1 cellular context compared by ENCODE assay signal in the genomic region with DNA sequence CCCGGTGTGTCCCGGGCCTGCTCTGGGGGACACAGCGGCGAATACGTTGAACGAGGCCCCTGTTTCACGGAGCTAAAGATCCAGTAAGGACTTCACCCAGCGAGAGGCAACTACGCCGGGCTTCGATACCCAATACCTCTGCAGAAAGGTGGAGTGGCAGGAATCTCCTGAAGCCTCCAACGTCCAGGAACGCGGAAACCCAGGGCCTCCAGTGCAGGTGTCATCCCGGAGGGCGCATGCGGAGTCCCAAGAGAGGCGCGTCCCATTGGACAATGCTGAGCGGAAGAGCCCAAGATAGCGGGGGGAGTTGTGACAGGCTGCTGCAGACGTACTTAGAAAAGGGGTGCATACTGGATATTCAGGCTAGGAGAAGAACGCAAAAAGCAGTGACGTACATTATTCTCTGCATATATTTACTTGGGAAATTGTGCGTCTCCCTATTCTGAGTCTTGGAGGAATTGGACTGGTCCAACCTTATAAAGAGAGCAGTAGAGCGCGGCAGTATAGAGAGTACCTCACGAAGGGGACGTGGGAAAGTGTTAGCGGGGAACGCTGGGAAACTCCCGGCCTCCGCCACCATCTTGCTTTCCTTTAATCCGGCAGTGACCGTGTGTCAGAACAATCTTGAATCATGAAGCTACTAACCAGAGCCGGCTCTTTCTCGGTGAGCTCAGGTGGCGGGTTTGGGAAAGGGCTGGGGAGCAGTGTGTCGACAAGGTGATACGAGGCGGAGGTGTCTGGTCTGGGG.
TF ChIP-seq lines count a peak whose summit lies in the region.

UQCRC2 (plus strand) TSS at position 569 of the 748 bp plus-strand sequence; CDS start at position 632, 63 bp downstream.

TF ChIP-seq in HepG2, 621 proteins besides CTCF, POLR2A, EP300 and RAD21 (continued from another document and continues in another):
- TF ChIP-seq, protein P1, sequence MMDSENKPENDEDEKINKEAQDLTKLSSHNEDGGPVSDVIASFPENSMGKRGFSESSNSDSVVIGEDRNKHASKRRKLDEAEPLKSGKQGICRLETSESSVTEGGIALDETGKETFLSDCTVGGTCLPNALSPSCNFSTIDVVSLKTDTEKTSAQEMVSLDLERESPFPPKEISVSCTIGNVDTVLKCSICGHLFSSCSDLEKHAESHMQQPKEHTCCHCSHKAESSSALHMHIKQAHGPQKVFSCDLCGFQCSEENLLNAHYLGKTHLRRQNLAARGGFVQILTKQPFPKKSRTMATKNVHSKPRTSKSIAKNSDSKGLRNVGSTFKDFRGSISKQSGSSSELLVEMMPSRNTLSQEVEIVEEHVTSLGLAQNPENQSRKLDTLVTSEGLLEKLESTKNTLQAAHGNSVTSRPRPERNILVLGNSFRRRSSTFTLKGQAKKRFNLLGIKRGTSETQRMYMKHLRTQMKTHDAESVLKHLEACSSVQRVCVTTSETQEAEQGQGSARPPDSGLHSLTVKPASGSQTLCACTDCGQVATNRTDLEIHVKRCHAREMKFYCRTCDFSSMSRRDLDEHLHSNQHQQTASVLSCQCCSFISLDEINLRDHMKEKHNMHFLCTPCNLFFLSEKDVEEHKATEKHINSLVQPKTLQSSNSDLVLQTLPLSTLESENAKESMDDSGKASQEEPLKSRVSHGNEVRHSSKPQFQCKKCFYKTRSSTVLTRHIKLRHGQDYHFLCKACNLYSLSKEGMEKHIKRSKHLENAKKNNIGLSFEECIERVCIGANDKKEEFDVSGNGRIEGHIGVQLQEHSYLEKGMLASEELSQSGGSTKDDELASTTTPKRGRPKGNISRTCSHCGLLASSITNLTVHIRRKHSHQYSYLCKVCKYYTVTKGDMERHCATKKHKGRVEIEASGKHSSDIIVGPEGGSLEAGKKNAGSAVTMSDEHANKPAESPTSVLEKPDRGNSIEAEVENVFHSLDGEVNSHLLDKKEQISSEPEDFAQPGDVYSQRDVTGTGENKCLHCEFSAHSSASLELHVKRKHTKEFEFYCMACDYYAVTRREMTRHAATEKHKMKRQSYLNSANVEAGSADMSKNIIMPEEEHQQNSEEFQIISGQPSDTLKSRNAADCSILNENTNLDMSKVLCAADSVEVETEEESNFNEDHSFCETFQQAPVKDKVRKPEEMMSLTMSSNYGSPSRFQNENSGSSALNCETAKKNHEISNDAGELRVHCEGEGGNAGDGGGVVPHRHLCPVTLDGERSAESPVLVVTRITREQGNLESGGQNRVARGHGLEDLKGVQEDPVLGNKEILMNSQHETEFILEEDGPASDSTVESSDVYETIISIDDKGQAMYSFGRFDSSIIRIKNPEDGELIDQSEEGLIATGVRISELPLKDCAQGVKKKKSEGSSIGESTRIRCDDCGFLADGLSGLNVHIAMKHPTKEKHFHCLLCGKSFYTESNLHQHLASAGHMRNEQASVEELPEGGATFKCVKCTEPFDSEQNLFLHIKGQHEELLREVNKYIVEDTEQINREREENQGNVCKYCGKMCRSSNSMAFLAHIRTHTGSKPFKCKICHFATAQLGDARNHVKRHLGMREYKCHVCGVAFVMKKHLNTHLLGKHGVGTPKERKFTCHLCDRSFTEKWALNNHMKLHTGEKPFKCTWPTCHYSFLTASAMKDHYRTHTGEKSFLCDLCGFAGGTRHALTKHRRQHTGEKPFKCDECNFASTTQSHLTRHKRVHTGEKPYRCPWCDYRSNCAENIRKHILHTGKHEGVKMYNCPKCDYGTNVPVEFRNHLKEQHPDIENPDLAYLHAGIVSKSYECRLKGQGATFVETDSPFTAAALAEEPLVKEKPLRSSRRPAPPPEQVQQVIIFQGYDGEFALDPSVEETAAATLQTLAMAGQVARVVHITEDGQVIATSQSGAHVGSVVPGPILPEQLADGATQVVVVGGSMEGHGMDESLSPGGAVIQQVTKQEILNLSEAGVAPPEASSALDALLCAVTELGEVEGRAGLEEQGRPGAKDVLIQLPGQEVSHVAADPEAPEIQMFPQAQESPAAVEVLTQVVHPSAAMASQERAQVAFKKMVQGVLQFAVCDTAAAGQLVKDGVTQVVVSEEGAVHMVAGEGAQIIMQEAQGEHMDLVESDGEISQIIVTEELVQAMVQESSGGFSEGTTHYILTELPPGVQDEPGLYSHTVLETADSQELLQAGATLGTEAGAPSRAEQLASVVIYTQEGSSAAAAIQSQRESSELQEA (CRISPR knock-in tag; IDR thresholded peaks at IDR 0.05; ENCODE audit: not compliant biosample characterization), result peak; percentile 83
- no peak; the same call in 1 of the 2 replicates for TF ChIP-seq FOSL2 (CRISPR knock-in tag; IDR thresholded peaks at IDR 0.05)
- peak; percentile 71; the same call in 1 of the 2 replicates for TF ChIP-seq ZNF792 (CRISPR knock-in tag; IDR thresholded peaks at IDR 0.05)
- peak; percentile 63; the same call in 1 of the 2 replicates for TF ChIP-seq ARHGAP35 (CRISPR knock-in tag; IDR thresholded peaks at IDR 0.05; ENCODE audit: borderline replicate concordance)
- peak; percentile 85 for TF ChIP-seq ATF1 (CRISPR knock-in tag; IDR thresholded peaks at IDR 0.05)
- no peak for TF ChIP-seq FOXO1 (CRISPR knock-in tag; IDR thresholded peaks at IDR 0.05)
- TF ChIP-seq ZSCAN29 (CRISPR knock-in tag; conservative IDR thresholded peaks at IDR 0.05), result peak; percentile 21; the same call in 1 of the 2 replicates
- TF ChIP-seq KDM3A (CRISPR knock-in tag; IDR thresholded peaks at IDR 0.05; ENCODE audit: low read depth), result no peak
- TF ChIP-seq YEATS2 (CRISPR knock-in tag; IDR thresholded peaks at IDR 0.05; ENCODE audit: borderline replicate concordance), result peak; percentile 96
- peak; percentile 74 for TF ChIP-seq WIZ (CRISPR knock-in tag; IDR thresholded peaks at IDR 0.05)
- TF ChIP-seq, protein P2, sequence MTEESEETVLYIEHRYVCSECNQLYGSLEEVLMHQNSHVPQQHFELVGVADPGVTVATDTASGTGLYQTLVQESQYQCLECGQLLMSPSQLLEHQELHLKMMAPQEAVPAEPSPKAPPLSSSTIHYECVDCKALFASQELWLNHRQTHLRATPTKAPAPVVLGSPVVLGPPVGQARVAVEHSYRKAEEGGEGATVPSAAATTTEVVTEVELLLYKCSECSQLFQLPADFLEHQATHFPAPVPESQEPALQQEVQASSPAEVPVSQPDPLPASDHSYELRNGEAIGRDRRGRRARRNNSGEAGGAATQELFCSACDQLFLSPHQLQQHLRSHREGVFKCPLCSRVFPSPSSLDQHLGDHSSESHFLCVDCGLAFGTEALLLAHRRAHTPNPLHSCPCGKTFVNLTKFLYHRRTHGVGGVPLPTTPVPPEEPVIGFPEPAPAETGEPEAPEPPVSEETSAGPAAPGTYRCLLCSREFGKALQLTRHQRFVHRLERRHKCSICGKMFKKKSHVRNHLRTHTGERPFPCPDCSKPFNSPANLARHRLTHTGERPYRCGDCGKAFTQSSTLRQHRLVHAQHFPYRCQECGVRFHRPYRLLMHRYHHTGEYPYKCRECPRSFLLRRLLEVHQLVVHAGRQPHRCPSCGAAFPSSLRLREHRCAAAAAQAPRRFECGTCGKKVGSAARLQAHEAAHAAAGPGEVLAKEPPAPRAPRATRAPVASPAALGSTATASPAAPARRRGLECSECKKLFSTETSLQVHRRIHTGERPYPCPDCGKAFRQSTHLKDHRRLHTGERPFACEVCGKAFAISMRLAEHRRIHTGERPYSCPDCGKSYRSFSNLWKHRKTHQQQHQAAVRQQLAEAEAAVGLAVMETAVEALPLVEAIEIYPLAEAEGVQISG (CRISPR knock-in tag; IDR thresholded peaks at IDR 0.05), result peak; percentile 99
- peak; percentile 87; the same call in 1 of the 2 replicates for TF ChIP-seq ZNF564 (CRISPR knock-in tag; IDR thresholded peaks at IDR 0.05)
- peak; percentile 92 for TF ChIP-seq TBX2 (CRISPR knock-in tag; IDR thresholded peaks at IDR 0.05; ENCODE audit: borderline replicate concordance)
- peak; percentile 75 for TF ChIP-seq ZNF777 (CRISPR knock-in tag; IDR thresholded peaks at IDR 0.05)
- TF ChIP-seq TBX3 (IDR thresholded peaks at IDR 0.05; ENCODE audit: borderline replicate concordance), result peak; percentile 60
- TF ChIP-seq, protein P3, sequence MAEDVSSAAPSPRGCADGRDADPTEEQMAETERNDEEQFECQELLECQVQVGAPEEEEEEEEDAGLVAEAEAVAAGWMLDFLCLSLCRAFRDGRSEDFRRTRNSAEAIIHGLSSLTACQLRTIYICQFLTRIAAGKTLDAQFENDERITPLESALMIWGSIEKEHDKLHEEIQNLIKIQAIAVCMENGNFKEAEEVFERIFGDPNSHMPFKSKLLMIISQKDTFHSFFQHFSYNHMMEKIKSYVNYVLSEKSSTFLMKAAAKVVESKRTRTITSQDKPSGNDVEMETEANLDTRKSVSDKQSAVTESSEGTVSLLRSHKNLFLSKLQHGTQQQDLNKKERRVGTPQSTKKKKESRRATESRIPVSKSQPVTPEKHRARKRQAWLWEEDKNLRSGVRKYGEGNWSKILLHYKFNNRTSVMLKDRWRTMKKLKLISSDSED (CRISPR knock-in tag; IDR thresholded peaks at IDR 0.05), result no peak
- 0 out of 2 replicates have a peak, but pooled peaks have one; percentile 44 for TF ChIP-seq MTA1 (CRISPR knock-in tag; IDR thresholded peaks at IDR 0.05; ENCODE audit: borderline replicate concordance)
- peak; percentile 72 for TF ChIP-seq ZNF343 (CRISPR knock-in tag; IDR thresholded peaks at IDR 0.05)
- TF ChIP-seq IKZF4 (CRISPR knock-in tag; IDR thresholded peaks at IDR 0.05; ENCODE audit: borderline replicate concordance, low read depth, not compliant biosample characterization), result peak; percentile 80
- TF ChIP-seq ZNF136 (CRISPR knock-in tag; IDR thresholded peaks at IDR 0.05; ENCODE audit: low read depth), result peak; percentile 5
- TF ChIP-seq CBX2 (IDR thresholded peaks at IDR 0.05; ENCODE audit: low read depth, low read length), result no peak
- no peak for TF ChIP-seq CBX2 (CRISPR knock-in tag; IDR thresholded peaks at IDR 0.05; ENCODE audit: low read depth)
- TF ChIP-seq RBM22 (optimal IDR thresholded peaks at IDR 0.05; ENCODE audit: low read length), result no peak
- TF ChIP-seq MYC (CRISPR knock-in tag; IDR thresholded peaks at IDR 0.05; ENCODE audit: borderline replicate concordance), result peak; percentile 85
- TF ChIP-seq ZNF598 (CRISPR knock-in tag; IDR thresholded peaks at IDR 0.05; ENCODE audit: borderline replicate concordance), result peak; percentile 62; the same call in 1 of the 2 replicates
- no peak for TF ChIP-seq ZNF841 (CRISPR knock-in tag; IDR thresholded peaks at IDR 0.05; ENCODE audit: borderline replicate concordance)
- peak; percentile 5; the same call in 1 of the 2 replicates for TF ChIP-seq ZNF3 (CRISPR knock-in tag; IDR thresholded peaks at IDR 0.05)
- no peak for TF ChIP-seq RAD51 (IDR thresholded peaks at IDR 0.05; ENCODE audit: borderline replicate concordance)
- TF ChIP-seq ZNF512 (CRISPR knock-in tag; IDR thresholded peaks at IDR 0.05), result no peak
- TF ChIP-seq ZNF431 (CRISPR knock-in tag; IDR thresholded peaks at IDR 0.05; ENCODE audit: borderline replicate concordance, low read depth), result peak; percentile 90; the same call in 1 of the 2 replicates
- TF ChIP-seq TMF1 (CRISPR knock-in tag; IDR thresholded peaks at IDR 0.05; ENCODE audit: low read depth), result no peak
- peak; percentile 89 for TF ChIP-seq TAF1 (CRISPR knock-in tag; IDR thresholded peaks at IDR 0.05)
- no peak; the same call in 1 of the 2 replicates for TF ChIP-seq CSRNP1 (CRISPR knock-in tag; IDR thresholded peaks at IDR 0.05)
- 0 out of 2 replicates have a peak, but pooled peaks have one; percentile 34 for TF ChIP-seq ZNF331 (CRISPR knock-in tag; IDR thresholded peaks at IDR 0.05)
- no peak; the same call in 1 of the 2 replicates for TF ChIP-seq ISX (CRISPR knock-in tag; conservative IDR thresholded peaks at IDR 0.05)
- TF ChIP-seq ZNF230 (CRISPR knock-in tag; IDR thresholded peaks at IDR 0.05), result peak; percentile 52; the same call in 1 of the 2 replicates
- TF ChIP-seq KLF9 (CRISPR knock-in tag; IDR thresholded peaks at IDR 0.05; ENCODE audit: low read depth), result no peak
- TF ChIP-seq SIX4 (CRISPR knock-in tag; IDR thresholded peaks at IDR 0.05), result no peak; the same call in 1 of the 2 replicates
- TF ChIP-seq ZNF10 (CRISPR knock-in tag; IDR thresholded peaks at IDR 0.05; ENCODE audit: borderline replicate concordance, low read depth), result no peak
- no peak; the same call in 1 of the 2 replicates for TF ChIP-seq FUBP1 (CRISPR knock-in tag; IDR thresholded peaks at IDR 0.05; ENCODE audit: borderline replicate concordance)
- TF ChIP-seq KMT2A (CRISPR knock-in tag; IDR thresholded peaks at IDR 0.05), result peak; percentile 93
- TF ChIP-seq NR2F2 (IDR thresholded peaks at IDR 0.05; ENCODE audit: borderline replicate concordance, low read depth), result 0 out of 2 replicates have a peak, but pooled peaks have one; percentile 59
- TF ChIP-seq PCBP1 (IDR thresholded peaks at IDR 0.05; ENCODE audit: borderline replicate concordance, low read depth, low read length), result no peak
- TF ChIP-seq TCF7 (IDR thresholded peaks at IDR 0.05; ENCODE audit: low read depth), result no peak
